ENCODE assay signal across 35 cellular contexts in the genomic region with DNA sequence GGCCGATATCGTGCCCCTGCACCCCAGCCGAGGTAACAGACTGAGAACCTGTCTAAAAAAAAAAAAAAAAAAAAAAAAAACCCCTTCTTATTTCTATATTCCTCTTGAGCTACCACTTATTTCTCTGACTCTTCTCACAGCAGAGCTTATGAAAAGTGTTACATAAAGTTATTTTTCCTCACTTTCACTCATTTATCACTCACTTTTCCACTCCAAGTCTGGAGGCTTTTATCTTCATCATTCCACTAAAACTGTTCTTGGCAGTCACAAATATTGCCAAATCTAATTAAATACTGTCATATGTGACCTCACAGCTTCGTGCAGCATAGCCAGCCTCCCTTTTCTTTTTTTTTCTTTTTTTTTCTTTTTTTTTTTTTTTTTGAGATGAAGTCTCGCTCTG.
"Had no signal": no experiment of that assay in that cellular context is flagged by ENCODE, and none has a peak within 500 bp of the region (broad histone marks: within the 10 kb centered on the region; RNA-seq: fewer than 3 reads in every experiment).

No MANE protein-coding gene starts in this region.

- H3K27ac ChIP-seq: KMS-11 had no signal

- H3K4me3 ChIP-seq: MG63 had no signal

- H3K9ac ChIP-seq: KMS-11 had no signal

- H3K9me3 ChIP-seq: MG63 had no signal

- DNase-seq: Karpas-422, Kasumi-1, MG63, MM.1S, MV-4-11, NCI-H1048, NCI-H1092, NCI-H1092 treated with DMSO at 0.1 percent for 48 hours, NCI-H1105, NCI-H1105 treated with DMSO at 0.1 percent for 48 hours, NCI-H1417, NCI-H1417 treated with DMSO at 0.1 percent for 48 hours, NCI-H1436, NCI-H1436 treated with DMSO at 0.1 percent for 48 hours, NCI-H146, NCI-H1694, NCI-H1694 treated with DMSO at 0.1 percent for 48 hours, NCI-H187, NCI-H187 treated with DMSO at 0.1 percent for 48 hours, NCI-H1930, NCI-H2029, NCI-H2029 treated with DMSO at 0.1 percent for 48 hours, NCI-H2081, NCI-H2081 treated with DMSO at 0.1 percent for 48 hours, NCI-H2107, NCI-H2171, NCI-H2171 treated with DMSO at 0.1 percent for 48 hours, NCI-H2227 treated with DMSO at 0.1 percent for 48 hours, NCI-H226, NCI-H345, NCI-H446, NCI-H446 treated with DMSO at 0.1 percent for 48 hours, NCI-H510A, NCI-H510A treated with DMSO at 0.1 percent for 48 hours had no signal

- H3K36me3 ChIP-seq: MG63 had no signal

- H3K4me2 ChIP-seq: KMS-11 had no signal
